Comparison of ENCODE assay signal across 1 cellular context in the genomic region with DNA sequence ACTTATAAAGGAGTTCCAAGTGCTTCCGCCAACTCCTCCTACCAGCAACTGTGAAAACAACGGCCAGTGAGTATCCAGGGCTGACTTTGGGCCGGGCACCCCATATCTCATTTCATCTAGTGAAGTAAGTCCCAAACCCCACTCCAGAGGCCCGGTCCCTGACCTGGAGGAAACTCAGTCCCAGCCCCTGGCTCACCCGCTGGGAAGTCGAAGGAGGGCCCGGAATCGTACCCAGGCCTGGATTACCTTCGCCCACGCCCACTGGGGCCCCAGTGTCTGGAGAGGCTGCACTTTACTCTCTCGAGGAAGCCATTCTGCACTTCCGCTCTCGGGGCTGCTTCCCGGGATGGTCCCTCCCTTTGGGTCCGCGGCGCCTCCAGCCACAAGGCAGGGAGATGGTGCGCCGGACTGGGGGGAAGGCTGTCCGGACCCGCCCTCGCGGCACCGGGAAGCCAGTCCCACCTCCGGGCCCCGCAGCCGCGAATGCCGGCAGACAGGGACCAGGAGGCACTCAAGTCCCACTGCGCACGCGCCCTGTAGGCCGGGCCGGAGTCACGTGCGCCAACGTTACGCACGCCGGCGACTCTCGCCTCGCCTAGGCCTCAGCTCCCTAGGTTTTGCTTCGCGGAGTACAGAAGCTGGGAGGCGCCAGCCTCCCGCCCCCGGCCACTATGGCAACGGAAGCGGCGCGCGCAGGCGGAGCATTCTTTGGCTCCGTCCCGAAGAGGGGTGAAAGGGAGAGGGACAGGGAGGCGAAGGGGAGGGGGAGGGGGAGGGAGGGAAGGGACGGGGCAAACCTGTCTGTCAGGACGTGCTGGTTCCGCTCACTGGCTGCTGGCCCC.
TF ChIP-seq lines count a peak whose summit lies in the region.

Gene CMTR2, minus strand, starts transcription at position 513 of the 842 bp plus-strand sequence. CDS start 3,482 bp downstream, outside the sequence.

TF ChIP-seq in K562, 482 proteins besides CTCF, POLR2A, EP300 and RAD21 (continued from another document and continues in another):
- TF ChIP-seq ZNF318 (IDR thresholded peaks at IDR 0.05; ENCODE audit: borderline replicate concordance in 1 of 2, low read depth in 1 of 2): no peak
- peak; percentile 86 for TF ChIP-seq ELF1 (tag; IDR thresholded peaks at IDR 0.05)
- TF ChIP-seq HMBOX1 (IDR thresholded peaks at IDR 0.05): no peak
- TF ChIP-seq, protein P1, sequence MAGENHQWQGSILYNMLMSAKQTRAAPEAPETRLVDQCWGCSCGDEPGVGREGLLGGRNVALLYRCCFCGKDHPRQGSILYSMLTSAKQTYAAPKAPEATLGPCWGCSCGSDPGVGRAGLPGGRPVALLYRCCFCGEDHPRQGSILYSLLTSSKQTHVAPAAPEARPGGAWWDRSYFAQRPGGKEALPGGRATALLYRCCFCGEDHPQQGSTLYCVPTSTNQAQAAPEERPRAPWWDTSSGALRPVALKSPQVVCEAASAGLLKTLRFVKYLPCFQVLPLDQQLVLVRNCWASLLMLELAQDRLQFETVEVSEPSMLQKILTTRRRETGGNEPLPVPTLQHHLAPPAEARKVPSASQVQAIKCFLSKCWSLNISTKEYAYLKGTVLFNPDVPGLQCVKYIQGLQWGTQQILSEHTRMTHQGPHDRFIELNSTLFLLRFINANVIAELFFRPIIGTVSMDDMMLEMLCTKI (IDR thresholded peaks at IDR 0.05; ENCODE audit: partially characterized antibody): no peak
- TF ChIP-seq SRSF9 (IDR thresholded peaks at IDR 0.05; ENCODE audit: borderline replicate concordance, low read depth, low read length): no peak
- TF ChIP-seq ZNF274 (IDR thresholded peaks at IDR 0.05; ENCODE audit: borderline replicate concordance, low read depth, low read length): no peak
- peak; percentile 86 for TF ChIP-seq MYC (IDR thresholded peaks at IDR 0.05; ENCODE audit: low read depth, low read length)
- peak; percentile 84; the same call in 1 of the 2 replicates for TF ChIP-seq MYC (CRISPR knock-in tag; IDR thresholded peaks at IDR 0.05; ENCODE audit: borderline replicate concordance, low read depth)
- no peak for TF ChIP-seq SREBF2 (CRISPR knock-in tag; IDR thresholded peaks at IDR 0.05)
- TF ChIP-seq TAF9B (IDR thresholded peaks at IDR 0.05; ENCODE audit: partially characterized antibody): peak; percentile 81
- peak; percentile 82 for TF ChIP-seq CCNT2 (IDR thresholded peaks at IDR 0.05; ENCODE audit: borderline replicate concordance, extremely low read depth, insufficient read length, low read depth, low read length)
- TF ChIP-seq BCL6 (CRISPR knock-in tag; IDR thresholded peaks at IDR 0.05): no peak
- TF ChIP-seq ELF2 (CRISPR knock-in tag; IDR thresholded peaks at IDR 0.05): no peak
- TF ChIP-seq, protein P2, sequence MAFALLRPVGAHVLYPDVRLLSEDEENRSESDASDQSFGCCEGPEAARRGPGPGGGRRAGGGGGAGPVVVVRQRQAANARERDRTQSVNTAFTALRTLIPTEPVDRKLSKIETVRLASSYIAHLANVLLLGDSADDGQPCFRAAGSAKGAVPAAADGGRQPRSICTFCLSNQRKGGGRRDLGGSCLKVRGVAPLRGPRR (CRISPR knock-in tag; IDR thresholded peaks at IDR 0.05): no peak
- TF ChIP-seq TGIF2 (CRISPR knock-in tag; IDR thresholded peaks at IDR 0.05): no peak
- TF ChIP-seq SUPT5H (IDR thresholded peaks at IDR 0.05): peak; percentile 92
- no peak for TF ChIP-seq ZC3H11A (IDR thresholded peaks at IDR 0.05; ENCODE audit: low read depth, low read length)
- no peak for TF ChIP-seq HMG20A (CRISPR knock-in tag; conservative IDR thresholded peaks at IDR 0.05)
- peak; percentile 74 for TF ChIP-seq KLF13 (tag; IDR thresholded peaks at IDR 0.05; ENCODE audit: borderline replicate concordance, low read depth)
- no peak for TF ChIP-seq SNRNP70 (optimal IDR thresholded peaks at IDR 0.05; ENCODE audit: low read depth, low read length)
- TF ChIP-seq PREB (CRISPR knock-in tag; IDR thresholded peaks at IDR 0.05): no peak
- no peak for TF ChIP-seq ILK (tag; IDR thresholded peaks at IDR 0.05; ENCODE audit: borderline replicate concordance, low read depth)
- TF ChIP-seq RBM17 (IDR thresholded peaks at IDR 0.05; ENCODE audit: borderline replicate concordance, low read depth, low read length): no peak
- no peak for TF ChIP-seq EWSR1 (IDR thresholded peaks at IDR 0.05; ENCODE audit: borderline replicate concordance, low read depth, partially characterized antibody)
- no peak for TF ChIP-seq FOSL1 (tag; conservative IDR thresholded peaks at IDR 0.05)
- no peak for TF ChIP-seq ZNF408 (CRISPR knock-in tag; IDR thresholded peaks at IDR 0.05; ENCODE audit: low read depth)
- TF ChIP-seq ZNF316 (IDR thresholded peaks at IDR 0.05): no peak
- no peak; the same call in 1 of the 2 replicates for TF ChIP-seq ATF1 (CRISPR knock-in tag; IDR thresholded peaks at IDR 0.05)
- peak; percentile 56; the same call in 1 of the 2 replicates for TF ChIP-seq ATF1 (tag; IDR thresholded peaks at IDR 0.05)
- TF ChIP-seq KDM2B (CRISPR knock-in tag; IDR thresholded peaks at IDR 0.05): no peak
- TF ChIP-seq HDAC8 (tag; IDR thresholded peaks at IDR 0.05): no peak
- no peak for TF ChIP-seq MAFK (IDR thresholded peaks at IDR 0.05; ENCODE audit: low read length)
- no peak for TF ChIP-seq ZNF354B (CRISPR knock-in tag; IDR thresholded peaks at IDR 0.05)
- TF ChIP-seq, protein P3, sequence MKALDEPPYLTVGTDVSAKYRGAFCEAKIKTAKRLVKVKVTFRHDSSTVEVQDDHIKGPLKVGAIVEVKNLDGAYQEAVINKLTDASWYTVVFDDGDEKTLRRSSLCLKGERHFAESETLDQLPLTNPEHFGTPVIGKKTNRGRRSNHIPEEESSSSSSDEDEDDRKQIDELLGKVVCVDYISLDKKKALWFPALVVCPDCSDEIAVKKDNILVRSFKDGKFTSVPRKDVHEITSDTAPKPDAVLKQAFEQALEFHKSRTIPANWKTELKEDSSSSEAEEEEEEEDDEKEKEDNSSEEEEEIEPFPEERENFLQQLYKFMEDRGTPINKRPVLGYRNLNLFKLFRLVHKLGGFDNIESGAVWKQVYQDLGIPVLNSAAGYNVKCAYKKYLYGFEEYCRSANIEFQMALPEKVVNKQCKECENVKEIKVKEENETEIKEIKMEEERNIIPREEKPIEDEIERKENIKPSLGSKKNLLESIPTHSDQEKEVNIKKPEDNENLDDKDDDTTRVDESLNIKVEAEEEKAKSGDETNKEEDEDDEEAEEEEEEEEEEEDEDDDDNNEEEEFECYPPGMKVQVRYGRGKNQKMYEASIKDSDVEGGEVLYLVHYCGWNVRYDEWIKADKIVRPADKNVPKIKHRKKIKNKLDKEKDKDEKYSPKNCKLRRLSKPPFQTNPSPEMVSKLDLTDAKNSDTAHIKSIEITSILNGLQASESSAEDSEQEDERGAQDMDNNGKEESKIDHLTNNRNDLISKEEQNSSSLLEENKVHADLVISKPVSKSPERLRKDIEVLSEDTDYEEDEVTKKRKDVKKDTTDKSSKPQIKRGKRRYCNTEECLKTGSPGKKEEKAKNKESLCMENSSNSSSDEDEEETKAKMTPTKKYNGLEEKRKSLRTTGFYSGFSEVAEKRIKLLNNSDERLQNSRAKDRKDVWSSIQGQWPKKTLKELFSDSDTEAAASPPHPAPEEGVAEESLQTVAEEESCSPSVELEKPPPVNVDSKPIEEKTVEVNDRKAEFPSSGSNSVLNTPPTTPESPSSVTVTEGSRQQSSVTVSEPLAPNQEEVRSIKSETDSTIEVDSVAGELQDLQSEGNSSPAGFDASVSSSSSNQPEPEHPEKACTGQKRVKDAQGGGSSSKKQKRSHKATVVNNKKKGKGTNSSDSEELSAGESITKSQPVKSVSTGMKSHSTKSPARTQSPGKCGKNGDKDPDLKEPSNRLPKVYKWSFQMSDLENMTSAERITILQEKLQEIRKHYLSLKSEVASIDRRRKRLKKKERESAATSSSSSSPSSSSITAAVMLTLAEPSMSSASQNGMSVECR (CRISPR knock-in tag; IDR thresholded peaks at IDR 0.05): 0 out of 2 replicates have a peak, but pooled peaks have one; percentile 34
- TF ChIP-seq, protein P4, sequence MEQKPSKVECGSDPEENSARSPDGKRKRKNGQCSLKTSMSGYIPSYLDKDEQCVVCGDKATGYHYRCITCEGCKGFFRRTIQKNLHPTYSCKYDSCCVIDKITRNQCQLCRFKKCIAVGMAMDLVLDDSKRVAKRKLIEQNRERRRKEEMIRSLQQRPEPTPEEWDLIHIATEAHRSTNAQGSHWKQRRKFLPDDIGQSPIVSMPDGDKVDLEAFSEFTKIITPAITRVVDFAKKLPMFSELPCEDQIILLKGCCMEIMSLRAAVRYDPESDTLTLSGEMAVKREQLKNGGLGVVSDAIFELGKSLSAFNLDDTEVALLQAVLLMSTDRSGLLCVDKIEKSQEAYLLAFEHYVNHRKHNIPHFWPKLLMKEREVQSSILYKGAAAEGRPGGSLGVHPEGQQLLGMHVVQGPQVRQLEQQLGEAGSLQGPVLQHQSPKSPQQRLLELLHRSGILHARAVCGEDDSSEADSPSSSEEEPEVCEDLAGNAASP (IDR thresholded peaks at IDR 0.05): no peak
